In genomic region chr6:79233611-79234149, GRCh38 we compare ENCODE assay signal across 8 cellular contexts. TPM values are rescaled to one million over a fixed set of nuclear protein-coding genes. Genes with fewer than 3 reads are reported as not detected.
DNase-seq lines count a peak whose midpoint lies in the region; ATAC-seq and TF ChIP-seq lines count a peak whose summit lies in the region.

No MANE protein-coding gene starts in this region.

- H3K36me3 ChIP-seq in HAP-1 (replicated peaks), result peaks cover 4% of the 10 kb centered on the region
- H3K36me3 ChIP-seq in MG63, result no peaks in the 10 kb centered on the region
- no peaks in the 10 kb centered on the region for H3K36me3 ChIP-seq in gastroesophageal sphincter

- TF ChIP-seq EP300 in gastroesophageal sphincter (IDR thresholded peaks at IDR 0.05), result no peak

- peak; percentile 92 for ATAC-seq in gastroesophageal sphincter

- H3K27ac ChIP-seq in gastroesophageal sphincter, result peak overlapping the region; percentile 82 to 95 (median 93)

- peaks cover 8% of the 10 kb centered on the region for H3K4me1 ChIP-seq in HAP-1
- peaks cover 0 to 28% (median 3%) of the 10 kb centered on the region in 3 donors for H3K4me1 ChIP-seq in gastroesophageal sphincter

- DNase-seq in GF-D8 (lab: John Stamatoyannopoulos, UW) (peak; percentile 73), HAP-1 (ENCODE audit: low spot score in 2 of 2) (peak; percentile 76 to 91), MG63 (peak; percentile 93), SIG-M5 treated with dmso at 0.1 percent for 504 hours (lab: John Stamatoyannopoulos, UW; ENCODE audit: unreplicated experiment) (peak; percentile 80), non-pigmented ciliary epithelial cell (ENCODE audit: low read depth) (peak; percentile 54), superior temporal gyrus (ENCODE audit: extremely low spot score) (peak; percentile 83)
- DNase-seq in activated naive CD4-positive, alpha-beta T cell treated with Interleukin-2 at 50 U/mL for 16 hours, result peak; percentile 73

- in situ Hi-C loops in HAP-1 (cut with MboI; ENCODE audit: low sequenced_read_pairs), result no loop called here

- TF ChIP-seq POLR2A in gastroesophageal sphincter (IDR thresholded peaks at IDR 0.05), result peak; percentile 29 to 32

- H3K9me3 ChIP-seq in HAP-1, result no peaks in the 10 kb centered on the region
- H3K9me3 ChIP-seq in MG63, result no peaks in the 10 kb centered on the region
- H3K9me3 ChIP-seq in gastroesophageal sphincter, result no peaks in the 10 kb centered on the region

- H3K4me3 ChIP-seq in HAP-1, result peak overlapping the region; percentile 60
- H3K4me3 ChIP-seq in MG63, result peak overlapping the region; percentile 73
- peak overlapping the region; percentile 55 to 66 for H3K4me3 ChIP-seq in gastroesophageal sphincter

- TF ChIP-seq CTCF in gastroesophageal sphincter (IDR thresholded peaks at IDR 0.05), result peak; percentile 1 to 70 (median 53)

- 0% methylated on average over 6 to 16 of the region's 41 CpGs for WGBS in gastroesophageal sphincter (ENCODE audit: low coverage in 1 of 2), 2 donors

- H3K27me3 ChIP-seq in HAP-1 (ENCODE audit: low read depth), result no peaks in the 10 kb centered on the region
- H3K27me3 ChIP-seq in MG63, result no peaks in the 10 kb centered on the region
- H3K27me3 ChIP-seq in gastroesophageal sphincter, result no peaks in the 10 kb centered on the region

RNA-seq across cellular contexts. Expression of gene HMGN3, which starts 0.8 kb away (rescaled TPM):
- 40.3 and 50.2 TPM in 2 replicates for total RNA-seq in MG63 (2014; rRNA removed; shearing (Covaris generic); ENCODE audit: low replicate concordance)
- total RNA-seq in gastroesophageal sphincter, result 10 to 100 TPM; 41.4 to 97.9 (median 61.4) TPM

Comparison
In these comparisons a context has a peak if more than half of its experiments do, and no peak if none do; other contexts are left out.
1. Peak in every context shown above with its lines: DNase-seq, ATAC-seq, H3K4me3 ChIP-seq and H3K27ac ChIP-seq.